Comparison of ENCODE assay signal across 21 cellular contexts in genomic region chr5:164054461-164054860, GRCh38.
"Had no signal": no experiment of that assay in that cellular context is flagged by ENCODE, and none has a peak within 500 bp of the region (broad histone marks: within the 10 kb centered on the region; RNA-seq: fewer than 3 reads in every experiment).

No MANE protein-coding gene starts in this region.

- H3K36me3 Mint-ChIP-seq: activated naive CD4-positive, alpha-beta T cell treated with anti-CD3 and anti-CD28 coated beads, Interleukin-2, amount 10 ng/mL, durations not matched to agents 7 days and 5 days; activated naive CD4-positive, alpha-beta T cell treated with anti-CD3 and anti-CD28 coated beads, Interleukin-2, amount 50 U/mL, for 72 hours; activated naive CD8-positive, alpha-beta T cell treated with anti-CD3 and anti-CD28 coated beads, Interleukin-2, amount 10 ng/mL, durations not matched to agents 7 days and 5 days had no signal

- H3K9me3 Mint-ChIP-seq: activated CD4-positive, alpha-beta memory T cell treated with anti-CD3 and anti-CD28 coated beads, Interleukin-2, amount 10 ng/mL, durations not matched to agents 7 days and 5 days; activated CD4-positive, alpha-beta T cell treated with anti-CD3 and anti-CD28 coated beads, Interleukin-2, amount 10 ng/mL, durations not matched to agents 24 days and 14 days; activated naive CD4-positive, alpha-beta T cell treated with anti-CD3 and anti-CD28 coated beads, Interleukin-2, amount 10 ng/mL, durations not matched to agents 7 days and 5 days had no signal

- ATAC-seq: activated CD4-positive, alpha-beta T cell treated with anti-CD3 and anti-CD28 coated beads for 36 hours; activated naive CD4-positive, alpha-beta T cell treated with anti-CD3 and anti-CD28 coated beads, Interleukin-2, amount 50 U/mL, for 72 hours; activated T-cell treated with anti-CD3 and anti-CD28 coated beads, Interleukin-2, amount 50 U/mL, for 72 hours; body of pancreas; esophagus mucosa had no signal

- H3K36me3 ChIP-seq: colonic mucosa had no signal

- H3K27me3 Mint-ChIP-seq: activated CD4-positive, alpha-beta memory T cell treated with anti-CD3 and anti-CD28 coated beads, Interleukin-2, amount 10 ng/mL, durations not matched to agents 7 days and 5 days; activated CD4-positive, alpha-beta T cell treated with anti-CD3 and anti-CD28 coated beads for 36 hours; activated CD4-positive, alpha-beta T cell treated with anti-CD3 and anti-CD28 coated beads, Interleukin-2, amount 10 ng/mL, durations not matched to agents 24 days and 14 days; activated naive CD4-positive, alpha-beta T cell treated with anti-CD3 and anti-CD28 coated beads, Interleukin-2, amount 10 ng/mL, durations not matched to agents 7 days and 5 days; activated naive CD8-positive, alpha-beta T cell treated with anti-CD3 and anti-CD28 coated beads, Interleukin-2, amount 10 ng/mL, durations not matched to agents 7 days and 5 days; activated T-cell treated with anti-CD3 and anti-CD28 coated beads, Interleukin-2, amount 50 U/mL, for 24 hours had no signal

- H3K9me3 ChIP-seq: body of pancreas, colonic mucosa had no signal

- H3K4me1 ChIP-seq: body of pancreas, colonic mucosa had no signal

- H3K27ac ChIP-seq: body of pancreas, colonic mucosa had no signal

- H3K27ac Mint-ChIP-seq: activated CD4-positive, alpha-beta memory T cell treated with anti-CD3 and anti-CD28 coated beads, Interleukin-2, amount 10 ng/mL, durations not matched to agents 7 days and 5 days; activated CD4-positive, alpha-beta T cell treated with anti-CD3 and anti-CD28 coated beads for 36 hours; activated CD4-positive, alpha-beta T cell treated with anti-CD3 and anti-CD28 coated beads, Interleukin-2, amount 10 ng/mL, durations not matched to agents 24 days and 14 days; activated naive CD4-positive, alpha-beta T cell treated with anti-CD3 and anti-CD28 coated beads, Interleukin-2, amount 10 ng/mL, durations not matched to agents 7 days and 5 days; activated naive CD4-positive, alpha-beta T cell treated with anti-CD3 and anti-CD28 coated beads, Interleukin-2, amount 50 U/mL, for 72 hours; activated naive CD8-positive, alpha-beta T cell treated with anti-CD3 and anti-CD28 coated beads, Interleukin-2, amount 10 ng/mL, durations not matched to agents 7 days and 5 days; activated T-cell treated with anti-CD3 and anti-CD28 coated beads, Interleukin-2, amount 50 U/mL, for 24 hours; activated T-cell treated with anti-CD3 and anti-CD28 coated beads, Interleukin-2, amount 50 U/mL, for 72 hours had no signal

- H3K27me3 ChIP-seq: body of pancreas, colonic mucosa had no signal

- H3K4me1 Mint-ChIP-seq: activated CD4-positive, alpha-beta memory T cell treated with anti-CD3 and anti-CD28 coated beads, Interleukin-2, amount 10 ng/mL, durations not matched to agents 7 days and 5 days; activated CD4-positive, alpha-beta T cell treated with anti-CD3 and anti-CD28 coated beads for 36 hours; activated CD4-positive, alpha-beta T cell treated with anti-CD3 and anti-CD28 coated beads, Interleukin-2, amount 10 ng/mL, durations not matched to agents 24 days and 14 days; activated naive CD4-positive, alpha-beta T cell treated with anti-CD3 and anti-CD28 coated beads, Interleukin-2, amount 10 ng/mL, durations not matched to agents 7 days and 5 days; activated naive CD8-positive, alpha-beta T cell treated with anti-CD3 and anti-CD28 coated beads, Interleukin-2, amount 10 ng/mL, durations not matched to agents 7 days and 5 days had no signal

- DNase-seq: activated CD4-positive, alpha-beta memory T cell treated with anti-CD3 and anti-CD28 coated beads, Interleukin-2, amount 10 ng/mL, durations not matched to agents 7 days and 5 days; activated CD4-positive, alpha-beta T cell treated with anti-CD3 and anti-CD28 coated beads for 36 hours; activated CD4-positive, alpha-beta T cell treated with anti-CD3 and anti-CD28 coated beads, Interleukin-2, amount 10 ng/mL, durations not matched to agents 24 days and 14 days; activated CD4-positive, CD25-positive, alpha-beta regulatory T cell; activated CD4-positive, CD25-positive, alpha-beta regulatory T cell treated with anti-CD3 and anti-CD28 coated beads, Interleukin-2, amount 50 U/mL, for 72 hours; activated CD8-positive, alpha-beta memory T cell treated with anti-CD3 and anti-CD28 coated beads, Interleukin-2, amount 50 U/mL, for 48 hours; activated gamma-delta T cell; activated naive CD4-positive, alpha-beta T cell; activated naive CD4-positive, alpha-beta T cell treated with anti-CD3 and anti-CD28 coated beads, Interleukin-2, amount 10 ng/mL, durations not matched to agents 7 days and 5 days; activated naive CD8-positive, alpha-beta T cell treated with anti-CD3 and anti-CD28 coated beads, Interleukin-2, amount 10 ng/mL, durations not matched to agents 7 days and 5 days; activated T-cell treated with anti-CD3 and anti-CD28 coated beads for 4 hours; activated T-cell treated with anti-CD3 and anti-CD28 coated beads, Interleukin-2, amount 50 U/mL, for 24 hours; activated T-cell treated with anti-CD3 and anti-CD28 coated beads, Interleukin-2, amount 50 U/mL, for 72 hours; body of pancreas; caudate nucleus; colonic mucosa; effector CD8-positive, alpha-beta T cell; head of caudate nucleus; T-helper 2 cell had no signal

- H3K4me3 ChIP-seq: body of pancreas, colonic mucosa had no signal

- H3K4me3 Mint-ChIP-seq: activated CD4-positive, alpha-beta memory T cell treated with anti-CD3 and anti-CD28 coated beads, Interleukin-2, amount 10 ng/mL, durations not matched to agents 7 days and 5 days; activated CD4-positive, alpha-beta T cell treated with anti-CD3 and anti-CD28 coated beads for 36 hours; activated CD4-positive, alpha-beta T cell treated with anti-CD3 and anti-CD28 coated beads, Interleukin-2, amount 10 ng/mL, durations not matched to agents 24 days and 14 days; activated naive CD4-positive, alpha-beta T cell treated with anti-CD3 and anti-CD28 coated beads, Interleukin-2, amount 10 ng/mL, durations not matched to agents 7 days and 5 days; activated naive CD8-positive, alpha-beta T cell treated with anti-CD3 and anti-CD28 coated beads, Interleukin-2, amount 10 ng/mL, durations not matched to agents 7 days and 5 days; activated T-cell treated with anti-CD3 and anti-CD28 coated beads, Interleukin-2, amount 50 U/mL, for 24 hours; activated T-cell treated with anti-CD3 and anti-CD28 coated beads, Interleukin-2, amount 50 U/mL, for 72 hours had no signal
